In the genomic region with DNA sequence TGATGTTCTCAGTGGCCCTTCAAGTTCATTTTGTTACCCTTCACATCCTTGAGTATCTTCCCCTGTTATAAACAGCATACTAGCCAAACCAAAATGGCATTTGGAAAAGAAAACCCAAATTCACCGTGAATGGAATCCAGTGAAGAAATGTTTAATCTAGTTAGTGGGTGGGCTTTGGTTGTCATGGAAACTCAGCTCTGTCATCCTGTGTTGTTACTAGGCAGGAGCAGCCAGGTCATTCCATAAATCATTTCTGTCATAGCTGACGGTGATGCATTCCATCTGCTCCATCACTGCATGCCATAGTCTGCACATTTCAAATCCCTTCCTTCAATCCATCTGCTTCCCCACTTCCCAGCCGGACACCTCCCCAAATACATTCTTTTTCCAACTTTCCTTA, we compare ENCODE assay signal across 14 cellular contexts.
DNase-seq lines count a peak whose midpoint lies in the region; ATAC-seq and TF ChIP-seq lines count a peak whose summit lies in the region.
"Had no signal": no experiment of that assay in that cellular context is flagged by ENCODE, and none has a peak within 500 bp of the region (broad histone marks: within the 10 kb centered on the region; RNA-seq: fewer than 3 reads in every experiment).

No MANE protein-coding gene starts in this region.

- no peak overlapping the region for H2AK5ac ChIP-seq in mesenchymal stem cell (ENCODE audit: low read length, severe bottlenecking)

- no peak overlapping the region for H4K8ac ChIP-seq in mesenchymal stem cell (ENCODE audit: low read length)

- H3K4me3 Mint-ChIP-seq in activated T-cell treated with anti-CD3 and anti-CD28 coated beads, Interleukin-2, amount 50 U/mL, for 72 hours, result no peak overlapping the region
- H3K4me3 Mint-ChIP-seq: activated B cell treated with CpG ODN at 0.5 μM for 24 hours; activated naive CD8-positive, alpha-beta T cell had no signal

- peaks cover 9 to 58% of the 10 kb centered on the region in 2 experiments for H3K36me3 ChIP-seq in mesenchymal stem cell (ENCODE audit: control insufficient read depth in 1 of 2, insufficient read depth in 2 of 2, low read depth in 1 of 2, low read length in 2 of 2)

- no peak overlapping the region for H3K4ac ChIP-seq in mesenchymal stem cell (ENCODE audit: low read depth in 1 of 2, low read length in 2 of 2)

- H3K4me3 ChIP-seq in astrocyte of the spinal cord (ENCODE audit: low read depth, low read length) (no peak overlapping the region), mesenchymal stem cell (ENCODE audit: insufficient read depth in 1 of 2, low read depth in 1 of 2, low read length in 2 of 2) (no peak overlapping the region)
- H3K4me3 ChIP-seq: gastroesophageal sphincter had no signal

- no peaks in the 10 kb centered on the region for H3K9me3 Mint-ChIP-seq in activated T-cell treated with anti-CD3 and anti-CD28 coated beads, Interleukin-2, amount 50 U/mL, for 72 hours
- H3K9me3 Mint-ChIP-seq: activated B cell treated with CpG ODN at 0.5 μM for 24 hours had no signal

- no peak overlapping the region for H2BK12ac ChIP-seq in mesenchymal stem cell (ENCODE audit: low read length in 2 of 2)

- no peak overlapping the region for H3K14ac ChIP-seq in mesenchymal stem cell (ENCODE audit: low read length in 2 of 2)

- in situ Hi-C loops in astrocyte of the spinal cord (cut with HindIII; ENCODE audit: low sequenced_read_pairs), result no loop called here

- ATAC-seq in GM18867 (IDR thresholded peaks at IDR 0.05; ENCODE audit: unreplicated experiment) (no peak), HG03025 (IDR thresholded peaks at IDR 0.05; ENCODE audit: low FRiP score, unreplicated experiment) (no peak)
- ATAC-seq in activated T-cell treated with anti-CD3 and anti-CD28 coated beads, Interleukin-2, amount 50 U/mL, for 72 hours (replicated peaks in 1 of 2), result no peak
- ATAC-seq: gastroesophageal sphincter had no signal

- no peak overlapping the region for H4K91ac ChIP-seq in mesenchymal stem cell (ENCODE audit: low read length)

- 21% methylated on average over 2 of the region's 3 CpGs for WGBS in mesenchymal stem cell

- H2BK15ac ChIP-seq in mesenchymal stem cell (ENCODE audit: low read depth, poor library complexity, severe bottlenecking), result no peak overlapping the region

- H3K36me3 Mint-ChIP-seq in activated T-cell treated with anti-CD3 and anti-CD28 coated beads, Interleukin-2, amount 50 U/mL, for 72 hours (ENCODE audit: insufficient read depth in 2 of 2), result peaks cover 4 to 14% of the 10 kb centered on the region in 2 donors

- peaks cover 6% of the 10 kb centered on the region for H3K4me1 ChIP-seq in mesenchymal stem cell (ENCODE audit: control insufficient read depth, insufficient read depth, low read depth, low read length)
- H3K4me1 ChIP-seq: gastroesophageal sphincter had no signal

- no peak overlapping the region for H3K27ac Mint-ChIP-seq in activated T-cell treated with anti-CD3 and anti-CD28 coated beads, Interleukin-2, amount 50 U/mL, for 72 hours
- H3K27ac Mint-ChIP-seq: activated B cell treated with CpG ODN at 0.5 μM for 24 hours; activated naive CD8-positive, alpha-beta T cell had no signal

- no peak overlapping the region for H2BK120ac ChIP-seq in mesenchymal stem cell (ENCODE audit: low read depth, low read length)

- H3K27me3 ChIP-seq in mesenchymal stem cell (ENCODE audit: control insufficient read depth in 1 of 2, insufficient read depth in 1 of 2, low read length in 2 of 2), result no peaks in the 10 kb centered on the region
- H3K27me3 ChIP-seq: gastroesophageal sphincter, neutrophil had no signal

- DNase-seq in DMS 273 (lab: John Stamatoyannopoulos, UW; ENCODE audit: unreplicated experiment) (peak; percentile 70), NCI-H1417 treated with DMSO at 0.1 percent for 48 hours (lab: John Stamatoyannopoulos, UW) (peak; percentile 27), astrocyte of the spinal cord (ENCODE audit: low read depth, low spot score) (peak; percentile 66), mesenchymal stem cell (peak; percentile 53)
- DNase-seq in activated T-cell treated with anti-CD3 and anti-CD28 coated beads, Interleukin-2, amount 50 U/mL, for 72 hours, result no peak
- DNase-seq in activated CD8-positive, alpha-beta memory T cell treated with anti-CD3 and anti-CD28 coated beads, Interleukin-2, amount 50 U/mL, for 48 hours, result no peak
- DNase-seq: activated B cell treated with CpG ODN at 0.5 μM for 24 hours, DND-41, NCI-H510A had no signal

- H3K4me1 Mint-ChIP-seq in activated T-cell treated with anti-CD3 and anti-CD28 coated beads, Interleukin-2, amount 50 U/mL, for 72 hours (ENCODE audit: low read depth), result no peaks in the 10 kb centered on the region
- H3K4me1 Mint-ChIP-seq: activated B cell treated with CpG ODN at 0.5 μM for 24 hours had no signal

- H2AFZ ChIP-seq in mesenchymal stem cell (ENCODE audit: low read depth, low read length), result no peak overlapping the region

- H3K27me3 Mint-ChIP-seq in activated T-cell treated with anti-CD3 and anti-CD28 coated beads, Interleukin-2, amount 50 U/mL, for 72 hours (ENCODE audit: low read depth), result no peaks in the 10 kb centered on the region
- H3K27me3 Mint-ChIP-seq: activated B cell treated with CpG ODN at 0.5 μM for 24 hours; activated naive CD8-positive, alpha-beta T cell had no signal

- no peak overlapping the region for H3K9ac ChIP-seq in mesenchymal stem cell (ENCODE audit: low read length)

- H2BK5ac ChIP-seq in mesenchymal stem cell (ENCODE audit: low read depth, low read length, poor library complexity, severe bottlenecking), result no peak overlapping the region

- TF ChIP-seq CTCF in astrocyte of the spinal cord (IDR thresholded peaks at IDR 0.05; ENCODE audit: low read depth, low read length), result no peak

- H3K79me1 ChIP-seq in mesenchymal stem cell (replicated peaks; ENCODE audit: low read length, poor library complexity, severe bottlenecking), result peaks cover 12% of the 10 kb centered on the region

- no peak overlapping the region for H3K23ac ChIP-seq in mesenchymal stem cell (ENCODE audit: low read length in 2 of 2)

- H3K27ac ChIP-seq in mesenchymal stem cell (ENCODE audit: low read length, poor library complexity, severe bottlenecking), result peak overlapping the region; percentile 46
- H3K27ac ChIP-seq: gastroesophageal sphincter, neutrophil had no signal

- no peak overlapping the region for H3K18ac ChIP-seq in mesenchymal stem cell (ENCODE audit: low read depth in 1 of 2, low read length in 2 of 2)

- H3K4me2 ChIP-seq in mesenchymal stem cell (ENCODE audit: low read length, poor library complexity, severe bottlenecking), result no peak overlapping the region

- no peaks in the 10 kb centered on the region for H3K9me3 ChIP-seq in mesenchymal stem cell (ENCODE audit: control insufficient read depth, low read length)
- H3K9me3 ChIP-seq: gastroesophageal sphincter, neutrophil had no signal

Comparison
In these comparisons a context has a peak if more than half of its experiments do, and no peak if none do; other contexts are left out.
1. DNase-seq: peak in DMS 273 (single experiment), NCI-H1417 treated with DMSO at 0.1 percent for 48 hours (single experiment), astrocyte of the spinal cord (single experiment) and mesenchymal stem cell (single experiment); none in activated T-cell treated with anti-CD3 and anti-CD28 coated beads, Interleukin-2, amount 50 U/mL, for 72 hours (0 of 2) and activated CD8-positive, alpha-beta memory T cell treated with anti-CD3 and anti-CD28 coated beads, Interleukin-2, amount 50 U/mL, for 48 hours (single experiment).